Comparison of ENCODE assay signal across 1 cellular context in genomic region chr10:133444342-133445267, GRCh38.
TF ChIP-seq lines count a peak whose summit lies in the region.

No MANE protein-coding gene starts in this region.

TF ChIP-seq in WTC11, 78 proteins besides CTCF, POLR2A, EP300 and RAD21 (continued from another document):
- no peak for TF ChIP-seq MLX (CRISPR knock-in tag; IDR thresholded peaks at IDR 0.05)
- no peak for TF ChIP-seq NR2C2 (CRISPR knock-in tag; IDR thresholded peaks at IDR 0.05)
- no peak for TF ChIP-seq TCF7 (CRISPR knock-in tag; IDR thresholded peaks at IDR 0.05; ENCODE audit: low read depth)
- TF ChIP-seq, protein P1, sequence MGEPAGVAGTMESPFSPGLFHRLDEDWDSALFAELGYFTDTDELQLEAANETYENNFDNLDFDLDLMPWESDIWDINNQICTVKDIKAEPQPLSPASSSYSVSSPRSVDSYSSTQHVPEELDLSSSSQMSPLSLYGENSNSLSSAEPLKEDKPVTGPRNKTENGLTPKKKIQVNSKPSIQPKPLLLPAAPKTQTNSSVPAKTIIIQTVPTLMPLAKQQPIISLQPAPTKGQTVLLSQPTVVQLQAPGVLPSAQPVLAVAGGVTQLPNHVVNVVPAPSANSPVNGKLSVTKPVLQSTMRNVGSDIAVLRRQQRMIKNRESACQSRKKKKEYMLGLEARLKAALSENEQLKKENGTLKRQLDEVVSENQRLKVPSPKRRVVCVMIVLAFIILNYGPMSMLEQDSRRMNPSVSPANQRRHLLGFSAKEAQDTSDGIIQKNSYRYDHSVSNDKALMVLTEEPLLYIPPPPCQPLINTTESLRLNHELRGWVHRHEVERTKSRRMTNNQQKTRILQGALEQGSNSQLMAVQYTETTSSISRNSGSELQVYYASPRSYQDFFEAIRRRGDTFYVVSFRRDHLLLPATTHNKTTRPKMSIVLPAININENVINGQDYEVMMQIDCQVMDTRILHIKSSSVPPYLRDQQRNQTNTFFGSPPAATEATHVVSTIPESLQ (CRISPR knock-in tag; IDR thresholded peaks at IDR 0.05) = no peak
- TF ChIP-seq, protein P2, sequence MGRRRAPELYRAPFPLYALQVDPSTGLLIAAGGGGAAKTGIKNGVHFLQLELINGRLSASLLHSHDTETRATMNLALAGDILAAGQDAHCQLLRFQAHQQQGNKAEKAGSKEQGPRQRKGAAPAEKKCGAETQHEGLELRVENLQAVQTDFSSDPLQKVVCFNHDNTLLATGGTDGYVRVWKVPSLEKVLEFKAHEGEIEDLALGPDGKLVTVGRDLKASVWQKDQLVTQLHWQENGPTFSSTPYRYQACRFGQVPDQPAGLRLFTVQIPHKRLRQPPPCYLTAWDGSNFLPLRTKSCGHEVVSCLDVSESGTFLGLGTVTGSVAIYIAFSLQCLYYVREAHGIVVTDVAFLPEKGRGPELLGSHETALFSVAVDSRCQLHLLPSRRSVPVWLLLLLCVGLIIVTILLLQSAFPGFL (CRISPR knock-in tag; IDR thresholded peaks at IDR 0.05; ENCODE audit: borderline replicate concordance) = no peak
